In the genomic region with DNA sequence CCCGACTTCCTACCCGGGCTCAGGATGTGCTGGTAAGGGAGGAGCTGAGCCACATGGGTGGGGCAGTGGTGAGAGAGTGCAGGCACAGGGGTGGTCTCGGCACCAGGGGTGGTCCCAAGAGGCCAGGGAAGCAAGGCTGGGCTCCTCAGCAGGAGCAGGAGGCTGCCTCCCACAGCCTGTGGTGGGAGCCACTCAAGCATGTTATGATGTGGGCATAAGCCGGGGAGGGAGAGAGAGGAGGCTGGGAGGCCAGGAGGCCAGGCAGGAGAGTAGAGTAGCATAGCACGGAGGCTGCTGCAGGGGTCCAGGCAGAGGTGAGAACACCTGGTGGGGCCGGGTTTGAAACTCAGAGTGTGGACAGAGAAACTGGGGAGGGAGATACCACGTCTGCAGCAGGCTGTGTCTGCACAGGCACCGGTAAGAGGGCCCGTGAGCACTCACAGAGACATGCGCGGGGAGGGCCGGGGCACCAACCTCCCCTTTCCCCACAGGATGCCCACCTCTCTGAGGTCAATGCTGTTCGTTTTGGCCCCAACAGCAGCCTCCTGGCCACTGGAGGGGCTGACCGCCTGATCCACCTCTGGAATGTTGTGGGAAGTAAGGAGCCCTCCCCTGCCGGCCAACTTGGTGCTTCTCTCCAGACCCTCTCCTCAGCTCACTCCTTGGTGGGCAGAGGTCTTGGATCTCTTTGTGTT, we compare ENCODE assay signal across 19 cellular contexts. TPM values are rescaled to one million over a fixed set of nuclear protein-coding genes. Genes with fewer than 3 reads are reported as not detected.
A peak's percentile ranks its signal among the peaks of the same experiment; 100 is the strongest.
DNase-seq lines count a peak whose midpoint lies in the region; ATAC-seq, FAIRE-seq and TF ChIP-seq lines count a peak whose summit lies in the region.
"Had no signal": no experiment of that assay in that cellular context is flagged by ENCODE, and none has a peak within 500 bp of the region (broad histone marks: within the 10 kb centered on the region; RNA-seq: fewer than 3 reads in every experiment).

No MANE protein-coding gene starts in this region.

- TF ChIP-seq CTCF in CD14-positive monocyte (IDR thresholded peaks at IDR 0.05), result no peak

- no peak for DNase-seq in CD14-positive monocyte (ENCODE audit: low spot score)
- no peak for DNase-seq in GM12891 (ENCODE audit: insufficient read length, low spot score)
- no peak for DNase-seq in activated T-helper 1 cell treated with anti-CD3 and anti-CD28 coated beads, Interleukin-12 subunit alpha, Interleukin-12 subunit beta, Interleukin-2, Interleukin-4 antibody, amounts not matched to agents 30 ng/mL and 10 ng/mL and 1 ng/mL, durations not matched to agents 14 hours and 24 hours and 36 hours (ENCODE audit: low spot score)
- DNase-seq in mesenchymal stem cell, result no peak
- DNase-seq in NK-92 (lab: John Stamatoyannopoulos, UW; ENCODE audit: unreplicated experiment), result no peak
- DNase-seq: activated CD4-positive, CD25-positive, alpha-beta regulatory T cell; activated CD8-positive, alpha-beta memory T cell treated with anti-CD3 and anti-CD28 coated beads, Interleukin-2, amount 50 U/mL, for 4 hours; DMS79; foreskin keratinocyte; left ventricle myocardium superior; nephron progenitor cell; PC-9 had no signal

- no peak overlapping the region for H2BK120ac ChIP-seq in mesenchymal stem cell (ENCODE audit: low read depth, low read length)

- H2AFZ ChIP-seq in mesenchymal stem cell (ENCODE audit: low read depth, low read length), result no peak overlapping the region
- H2AFZ ChIP-seq: PC-9 had no signal

- no peaks in the 10 kb centered on the region for H3K9me3 ChIP-seq in mesenchymal stem cell (ENCODE audit: control insufficient read depth, low read length)
- H3K9me3 ChIP-seq: thoracic aorta had no signal

- H3K36me3 Mint-ChIP-seq in CD14-positive monocyte, result peaks cover 69 to 92% of the 10 kb centered on the region in 2 donors
- H3K36me3 Mint-ChIP-seq in activated T-helper 1 cell treated with anti-CD3 and anti-CD28 coated beads, Interleukin-12 subunit alpha, Interleukin-12 subunit beta, Interleukin-2, Interleukin-4 antibody, amounts not matched to agents 30 ng/mL and 10 ng/mL and 1 ng/mL, durations not matched to agents 14 hours and 24 hours and 36 hours (ENCODE audit: low read depth), result peaks cover 25% of the 10 kb centered on the region

- no peak overlapping the region for H3K23ac ChIP-seq in mesenchymal stem cell (ENCODE audit: low read length in 2 of 2)

- 84% methylated on average over 6 of the region's 15 CpGs for WGBS in mesenchymal stem cell

- no peaks in the 10 kb centered on the region for H3K9me3 Mint-ChIP-seq in CD14-positive monocyte
- H3K9me3 Mint-ChIP-seq in activated T-helper 1 cell treated with anti-CD3 and anti-CD28 coated beads, Interleukin-12 subunit alpha, Interleukin-12 subunit beta, Interleukin-2, Interleukin-4 antibody, amounts not matched to agents 30 ng/mL and 10 ng/mL and 1 ng/mL, durations not matched to agents 14 hours and 24 hours and 36 hours, result no peaks in the 10 kb centered on the region
- H3K9me3 Mint-ChIP-seq: nephron progenitor cell had no signal

- H3K4me3 ChIP-seq in mesenchymal stem cell (ENCODE audit: insufficient read depth in 1 of 2, low read depth in 1 of 2, low read length in 2 of 2), result no peak overlapping the region
- H3K4me3 ChIP-seq: PC-9, thoracic aorta had no signal

- H3K4me3 Mint-ChIP-seq in CD14-positive monocyte, result no peak overlapping the region
- H3K4me3 Mint-ChIP-seq in activated T-helper 1 cell treated with anti-CD3 and anti-CD28 coated beads, Interleukin-12 subunit alpha, Interleukin-12 subunit beta, Interleukin-2, Interleukin-4 antibody, amounts not matched to agents 30 ng/mL and 10 ng/mL and 1 ng/mL, durations not matched to agents 14 hours and 24 hours and 36 hours, result no peak overlapping the region
- H3K4me3 Mint-ChIP-seq: nephron progenitor cell had no signal

- H3K27ac ChIP-seq in mesenchymal stem cell (ENCODE audit: low read length, poor library complexity, severe bottlenecking), result no peak overlapping the region
- H3K27ac ChIP-seq: foreskin keratinocyte, PC-9, thoracic aorta had no signal

- H4K8ac ChIP-seq in mesenchymal stem cell (ENCODE audit: low read length), result no peak overlapping the region

- no peaks in the 10 kb centered on the region for H3K27me3 Mint-ChIP-seq in CD14-positive monocyte (ENCODE audit: low read depth in 3 of 3)
- no peaks in the 10 kb centered on the region for H3K27me3 Mint-ChIP-seq in activated T-helper 1 cell treated with anti-CD3 and anti-CD28 coated beads, Interleukin-12 subunit alpha, Interleukin-12 subunit beta, Interleukin-2, Interleukin-4 antibody, amounts not matched to agents 30 ng/mL and 10 ng/mL and 1 ng/mL, durations not matched to agents 14 hours and 24 hours and 36 hours (ENCODE audit: insufficient read depth)

- no peak overlapping the region for H2BK15ac ChIP-seq in mesenchymal stem cell (ENCODE audit: low read depth, poor library complexity, severe bottlenecking)

- no peak for FAIRE-seq in GM12891 (lab: Jason Lieb, UNC)
- FAIRE-seq: endothelial cell of umbilical vein, H1 had no signal

- no peak overlapping the region for H3K18ac ChIP-seq in mesenchymal stem cell (ENCODE audit: low read depth in 1 of 2, low read length in 2 of 2)

- intact Hi-C loops in CD14-positive monocyte (cut with micrococcal nuclease), result no loop called here
- intact Hi-C loops in activated T-helper 1 cell treated with anti-CD3 and anti-CD28 coated beads, Interleukin-12 subunit alpha, Interleukin-12 subunit beta, Interleukin-2, Interleukin-4 antibody, amounts not matched to agents 30 ng/mL and 10 ng/mL and 1 ng/mL, durations not matched to agents 14 hours and 24 hours and 36 hours (cut with micrococcal nuclease), result no loop called here

- no peaks in the 10 kb centered on the region for H3K27me3 ChIP-seq in mesenchymal stem cell (ENCODE audit: control insufficient read depth in 1 of 2, insufficient read depth in 1 of 2, low read length in 2 of 2)
- H3K27me3 ChIP-seq: foreskin keratinocyte had no signal

- H3K36me3 ChIP-seq in mesenchymal stem cell (ENCODE audit: control insufficient read depth in 1 of 2, insufficient read depth in 2 of 2, low read depth in 1 of 2, low read length in 2 of 2), result peaks cover 0 to 21% of the 10 kb centered on the region in 2 experiments

- TF ChIP-seq POLR2A in GM12891 (IDR thresholded peaks at IDR 0.05; ENCODE audit: low read depth, low read length), result peak; percentile 46; the same call in 1 of the 2 replicates

- H2AK5ac ChIP-seq in mesenchymal stem cell (ENCODE audit: low read length, severe bottlenecking), result no peak overlapping the region

- peak overlapping the region; percentile 15 to 89 (median 77) for H3K27ac Mint-ChIP-seq in CD14-positive monocyte
- peak overlapping the region; percentile 55 for H3K27ac Mint-ChIP-seq in activated T-helper 1 cell treated with anti-CD3 and anti-CD28 coated beads, Interleukin-12 subunit alpha, Interleukin-12 subunit beta, Interleukin-2, Interleukin-4 antibody, amounts not matched to agents 30 ng/mL and 10 ng/mL and 1 ng/mL, durations not matched to agents 14 hours and 24 hours and 36 hours
- H3K27ac Mint-ChIP-seq: nephron progenitor cell had no signal

- no peak overlapping the region for H3K14ac ChIP-seq in mesenchymal stem cell (ENCODE audit: low read length in 2 of 2)

- no peaks in the 10 kb centered on the region for H3K79me1 ChIP-seq in mesenchymal stem cell (replicated peaks; ENCODE audit: low read length, poor library complexity, severe bottlenecking)

- H3K4ac ChIP-seq in mesenchymal stem cell (ENCODE audit: low read depth in 1 of 2, low read length in 2 of 2), result no peak overlapping the region

- H3K4me2 ChIP-seq in mesenchymal stem cell (ENCODE audit: low read length, poor library complexity, severe bottlenecking), result no peak overlapping the region
- H3K4me2 ChIP-seq: PC-9 had no signal

- H2BK12ac ChIP-seq in mesenchymal stem cell (ENCODE audit: low read length in 2 of 2), result no peak overlapping the region

- peaks cover 38% of the 10 kb centered on the region for H3K4me1 ChIP-seq in mesenchymal stem cell (ENCODE audit: control insufficient read depth, insufficient read depth, low read depth, low read length)

- ATAC-seq in GM19328 (IDR thresholded peaks at IDR 0.05; ENCODE audit: unreplicated experiment), result no peak
- no peak for ATAC-seq in GM18870 (IDR thresholded peaks at IDR 0.05; ENCODE audit: unreplicated experiment)
- ATAC-seq in HG03342 (IDR thresholded peaks at IDR 0.05; ENCODE audit: unreplicated experiment), result no peak
- ATAC-seq: foreskin keratinocyte, left ventricle myocardium superior, right cardiac atrium had no signal

- H2BK5ac ChIP-seq in mesenchymal stem cell (ENCODE audit: low read depth, low read length, poor library complexity, severe bottlenecking), result no peak overlapping the region

- peak overlapping the region; percentile 3 for H4K91ac ChIP-seq in mesenchymal stem cell (ENCODE audit: low read length)

- H3K4me1 Mint-ChIP-seq in CD14-positive monocyte, result peaks cover 54% of the 10 kb centered on the region
- peaks cover 11% of the 10 kb centered on the region for H3K4me1 Mint-ChIP-seq in activated T-helper 1 cell treated with anti-CD3 and anti-CD28 coated beads, Interleukin-12 subunit alpha, Interleukin-12 subunit beta, Interleukin-2, Interleukin-4 antibody, amounts not matched to agents 30 ng/mL and 10 ng/mL and 1 ng/mL, durations not matched to agents 14 hours and 24 hours and 36 hours (ENCODE audit: low read depth)

- no peak overlapping the region for H3K9ac ChIP-seq in mesenchymal stem cell (ENCODE audit: low read length)

TF ChIP-seq in GM12891, 5 proteins besides CTCF, POLR2A, EP300 and RAD21:
- TF ChIP-seq POU2F2 (IDR thresholded peaks at IDR 0.05; ENCODE audit: low read depth, low read length) (0 out of 2 replicates have a peak, but pooled peaks have one; percentile 20), TAF1 (IDR thresholded peaks at IDR 0.05; ENCODE audit: low read depth, low read length) (no peak), PAX5 (IDR thresholded peaks at IDR 0.05; ENCODE audit: insufficient read depth, low read length, severe bottlenecking) (no peak), POLR2AphosphoS5 (IDR thresholded peaks at IDR 0.05; ENCODE audit: low read depth, low read length) (no peak; the same call in 1 of the 2 replicates), SPI1 (IDR thresholded peaks at IDR 0.05; ENCODE audit: low read depth, low read length) (no peak)
TF ChIP-seq in GM12891: peak in this region for 1.

RNA-seq across cellular contexts. Expression of a gene that starts 10.7 kb away (rescaled TPM):
- 10 to 100 TPM; 36.9 to 46.8 TPM for polyA plus RNA-seq in CD14-positive monocyte
- 27.2 TPM for polyA plus RNA-seq in GM12891 (2012; ENCODE audit: low read depth, missing spikeins)
- total RNA-seq in activated T-helper 1 cell treated with anti-CD3 and anti-CD28 coated beads, Interleukin-12 subunit alpha, Interleukin-12 subunit beta, Interleukin-2, Interleukin-4 antibody, amounts not matched to agents 30 ng/mL and 10 ng/mL and 1 ng/mL, durations not matched to agents 14 hours and 24 hours and 36 hours, result 69.2 and 71.1 TPM in 2 replicates
- polyA plus RNA-seq in mesenchymal stem cell (2013, experiment 1 of 2), result 12.0 TPM
- 10.4 TPM for polyA plus RNA-seq in mesenchymal stem cell (2013, experiment 2 of 2)

RNA-seq across cellular contexts. Expression of a gene that starts 31.1 kb away (rescaled TPM):
- 10 to 100 TPM; 13.6 to 15.4 TPM for polyA plus RNA-seq in CD14-positive monocyte
- 23.1 TPM for polyA plus RNA-seq in GM12891 (2012; ENCODE audit: low read depth, missing spikeins)
- 19.8 and 23.9 TPM in 2 replicates for total RNA-seq in activated T-helper 1 cell treated with anti-CD3 and anti-CD28 coated beads, Interleukin-12 subunit alpha, Interleukin-12 subunit beta, Interleukin-2, Interleukin-4 antibody, amounts not matched to agents 30 ng/mL and 10 ng/mL and 1 ng/mL, durations not matched to agents 14 hours and 24 hours and 36 hours
- 16.5 TPM for polyA plus RNA-seq in mesenchymal stem cell (2013, experiment 1 of 2)
- 13.7 TPM for polyA plus RNA-seq in mesenchymal stem cell (2013, experiment 2 of 2)
